Comparison of ENCODE assay signal across 9 cellular contexts in genomic region chr17:49498037-49498615, GRCh38. TPM values are rescaled to one million over a fixed set of nuclear protein-coding genes. Genes with fewer than 3 reads are reported as not detected.
DNase-seq lines count a peak whose midpoint lies in the region; ATAC-seq, FAIRE-seq and TF ChIP-seq lines count a peak whose summit lies in the region.
"Had no signal": no experiment of that assay in that cellular context is flagged by ENCODE, and none has a peak within 500 bp of the region (broad histone marks: within the 10 kb centered on the region; RNA-seq: fewer than 3 reads in every experiment).

No MANE protein-coding gene starts in this region.

- peak overlapping the region in 11 of 12 donors; percentile 29 to 76 (median 56) for H3K4me3 ChIP-seq in heart left ventricle
- H3K4me3 ChIP-seq in WERI-Rb-1 (ENCODE audit: low read depth, low read length): peak overlapping the region; percentile 64
- H3K4me3 ChIP-seq in kidney (ENCODE audit: low read length in 2 of 2): peak overlapping the region in 1 of 2 donors; percentile 51
- H3K4me3 ChIP-seq in thoracic aorta: peak overlapping the region; percentile 77
- H3K4me3 ChIP-seq in dorsolateral prefrontal cortex: peak overlapping the region in 29 of 59 donors; percentile 52 to 77 (median 65)

- DNase-seq in heart left ventricle (no peak), cardiac septum (ENCODE audit: low spot score) (no peak), WERI-Rb-1 (peak; percentile 55), kidney (peak; percentile 9), thoracic aorta (ENCODE audit: low spot score) (no peak), dorsolateral prefrontal cortex (no peak)

- peak in 2 of 12 donors; percentile 7 to 15 for TF ChIP-seq CTCF in heart left ventricle (IDR thresholded peaks at IDR 0.05)
- TF ChIP-seq CTCF in WERI-Rb-1 (IDR thresholded peaks at IDR 0.05; ENCODE audit: low read depth, low read length): peak; percentile 41
- TF ChIP-seq CTCF in kidney (IDR thresholded peaks at IDR 0.05; ENCODE audit: borderline replicate concordance, extremely low read depth, insufficient read depth): no peak
- TF ChIP-seq CTCF in thoracic aorta (IDR thresholded peaks at IDR 0.05): no peak
- peak in 3 of 56 donors; percentile 1 to 6 (median 5) for TF ChIP-seq CTCF in dorsolateral prefrontal cortex (IDR thresholded peaks at IDR 0.05 in 54 of 56, conservative IDR thresholded peaks at IDR 0.05 in 2 of 56; ENCODE audit: low read depth in 1 of 56, partially characterized antibody in 56 of 56)

- ATAC-seq in heart left ventricle (no peak), thoracic aorta (ENCODE audit: insufficient number of reproducible peaks, low FRiP score, low read depth) (no peak), HG03280 (IDR thresholded peaks at IDR 0.05; ENCODE audit: unreplicated experiment) (no peak), GM21381 (IDR thresholded peaks at IDR 0.05; ENCODE audit: unreplicated experiment) (no peak)

- intact Hi-C loops in heart left ventricle (cut with DNase I): loop anchor here in 7 of 10 donors (5.0 to 10.0 kb wide), 5 partner anchors 49 to 63 kb away; no protein-coding TSS in a partner anchor
- intact Hi-C loops in cardiac septum (cut with DNase I): no loop called here
- intact Hi-C loops in kidney (cut with DNase I): loop anchor here (10.0 kb wide), 1 partner anchor 57 kb away; no protein-coding TSS in a partner anchor
- intact Hi-C loops in dorsolateral prefrontal cortex (cut with DNase I): loop anchor here (5.0 to 10.0 kb wide), 4 partner anchors 59 to 306 kb away; partner anchors contain the start of gene PHB1 (in 1 of the 2)

- WGBS in heart left ventricle, 4 donors: 27 to 45% (median 37%) methylated on average over 12 of the region's 12 CpGs

- peak overlapping the region in 1 of 12 donors; percentile 32 for H3K27ac ChIP-seq in heart left ventricle
- H3K27ac ChIP-seq in WERI-Rb-1: no peak overlapping the region
- H3K27ac ChIP-seq in kidney (ENCODE audit: low read depth in 2 of 2, low read length in 2 of 2): no peak overlapping the region
- H3K27ac ChIP-seq in thoracic aorta: no peak overlapping the region
- H3K27ac ChIP-seq in dorsolateral prefrontal cortex: no peak overlapping the region

- no peak overlapping the region for H3K9ac ChIP-seq in kidney (ENCODE audit: low read length in 2 of 2)

- H3K27me3 ChIP-seq in heart left ventricle (peaks cover 17 to 80% (median 54%) of the 10 kb centered on the region in 9 donors), WERI-Rb-1 (ENCODE audit: insufficient read depth, low read depth, severe bottlenecking) (peaks cover 21% of the 10 kb centered on the region), thoracic aorta (replicated peaks; ENCODE audit: insufficient read depth) (no peaks in the 10 kb centered on the region), dorsolateral prefrontal cortex (peaks cover 0 to 81% (median 59%) of the 10 kb centered on the region in 45 donors)

- no peaks in the 10 kb centered on the region for H3K9me3 ChIP-seq in heart left ventricle
- H3K9me3 ChIP-seq in WERI-Rb-1 (ENCODE audit: severe bottlenecking): peaks cover 2% of the 10 kb centered on the region
- no peaks in the 10 kb centered on the region for H3K9me3 ChIP-seq in kidney (ENCODE audit: control insufficient read depth in 1 of 2, low read length in 2 of 2)
- no peaks in the 10 kb centered on the region for H3K9me3 ChIP-seq in thoracic aorta

- no peak for FAIRE-seq in kidney (lab: Jason Lieb, UNC)
- FAIRE-seq: GM18507 had no signal

- TF ChIP-seq POLR2A in heart left ventricle (IDR thresholded peaks at IDR 0.05): no peak

- H3K36me3 ChIP-seq in heart left ventricle: no peaks in the 10 kb centered on the region
- no peaks in the 10 kb centered on the region for H3K36me3 ChIP-seq in WERI-Rb-1
- no peaks in the 10 kb centered on the region for H3K36me3 ChIP-seq in kidney (ENCODE audit: control insufficient read depth in 1 of 2, insufficient read depth in 2 of 2, low read length in 2 of 2)
- no peaks in the 10 kb centered on the region for H3K36me3 ChIP-seq in thoracic aorta

- peaks cover 0 to 38% (median 25%) of the 10 kb centered on the region in 12 donors for H3K4me1 ChIP-seq in heart left ventricle
- peaks cover 0 to 20% of the 10 kb centered on the region in 2 donors for H3K4me1 ChIP-seq in kidney (ENCODE audit: control insufficient read depth in 1 of 2, insufficient read depth in 1 of 2, low read depth in 1 of 2, low read length in 2 of 2)
- H3K4me1 ChIP-seq in thoracic aorta (ENCODE audit: control insufficient read depth in 1 of 2, low read depth in 2 of 2): peaks cover 18 to 29% of the 10 kb centered on the region in 2 donors

RNA-seq across cellular contexts. Expression of gene NGFR, which starts 3.0 kb away (rescaled TPM):
- total RNA-seq in heart left ventricle: 10 to 100 TPM in 5 of 9 donors, 1 to 10 TPM in 4; 2.3 to 16.8 (median 11.3) TPM
- polyA plus RNA-seq in heart left ventricle: 1 to 10 TPM; 4.6 to 5.7 TPM
- 9.9 TPM for total RNA-seq in cardiac septum
- total RNA-seq in kidney: 13.2 TPM
- 9.4 TPM for polyA plus RNA-seq in kidney (ENCODE audit: insufficient read depth, low read depth, low replicate concordance)
- total RNA-seq in thoracic aorta: 10 to 100 TPM; 13.9 to 22.5 TPM
- total RNA-seq in dorsolateral prefrontal cortex: 10 to 100 TPM in 16 of 120 experiments, 1 to 10 TPM in 103, under 1 TPM in 1; 0.63 to 36.0 (median 4.1) TPM

Comparison
In these comparisons a context has a peak if more than half of its experiments do, and no peak if none do; other contexts are left out.
1. DNase-seq: peak in WERI-Rb-1 (single experiment) and kidney (single experiment); none in heart left ventricle (0 of 5), cardiac septum (single experiment), thoracic aorta (single experiment) and dorsolateral prefrontal cortex (0 of 10).